15 cellular contexts compared by ENCODE assay signal in the genomic region with DNA sequence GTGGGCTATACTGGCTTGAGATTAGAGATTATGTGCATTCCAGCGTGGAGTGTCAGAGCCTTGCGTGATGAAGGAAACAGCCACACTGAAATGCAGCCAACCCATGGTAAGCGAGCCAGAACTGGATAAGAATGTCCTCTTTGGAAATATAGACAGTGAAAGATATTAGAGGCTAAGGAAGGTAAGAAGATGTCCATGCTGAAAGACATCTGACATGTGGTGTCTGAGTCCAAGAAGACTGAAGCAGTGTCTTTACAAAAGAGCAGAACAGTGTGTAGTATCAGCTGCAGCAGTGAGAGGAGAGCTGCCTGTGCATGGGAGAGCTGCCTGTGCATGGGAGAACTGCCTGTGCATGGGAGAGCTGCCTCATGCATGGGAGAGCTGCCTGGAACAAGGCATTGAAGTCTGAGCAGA.
A peak's percentile ranks its signal among the peaks of the same experiment; 100 is the strongest.
DNase-seq lines count a peak whose midpoint lies in the region; ATAC-seq, FAIRE-seq and TF ChIP-seq lines count a peak whose summit lies in the region.
"Had no signal": no experiment of that assay in that cellular context is flagged by ENCODE, and none has a peak within 500 bp of the region (broad histone marks: within the 10 kb centered on the region; RNA-seq: fewer than 3 reads in every experiment).

No MANE protein-coding gene starts in this region.

- no TSS peak for BruUV-seq in endothelial cell of umbilical vein (replicated peaks; lab: Mats Ljungman, UMichigan)

- H2AFZ ChIP-seq in endothelial cell of umbilical vein (ENCODE audit: low read depth, low read length) (peak overlapping the region; percentile 65), SK-N-SH (ENCODE audit: low read depth) (no peak overlapping the region)

- TF ChIP-seq EP300 in SK-N-SH (IDR thresholded peaks at IDR 0.05; ENCODE audit: borderline replicate concordance in 1 of 2, low read depth in 1 of 2, low read length in 1 of 2), result no peak

- TF ChIP-seq RAD21 in SK-N-SH (IDR thresholded peaks at IDR 0.05; ENCODE audit: low read length), result no peak

- FAIRE-seq in endothelial cell of umbilical vein (lab: Jason Lieb, UNC), result no peak

- no peaks in the 10 kb centered on the region for H3K9me1 ChIP-seq in endothelial cell of umbilical vein (replicated peaks; ENCODE audit: control insufficient read depth, extremely low read depth, insufficient read depth, low read length)

- H3K9me3 ChIP-seq in endothelial cell of umbilical vein (replicated peaks; ENCODE audit: control insufficient read depth, insufficient read depth, low read length), result no peaks in the 10 kb centered on the region
- H3K9me3 ChIP-seq in lung (ENCODE audit: control insufficient read depth in 2 of 2, insufficient read depth in 1 of 2, low read length in 1 of 2), result no peaks in the 10 kb centered on the region
- no peaks in the 10 kb centered on the region; the same call in 1 of the 2 replicates for H3K9me3 ChIP-seq in SK-N-SH

- peak; percentile 47 for ATAC-seq in lung (ENCODE audit: insufficient read depth, low FRiP score)
- ATAC-seq in GM21390 (IDR thresholded peaks at IDR 0.05; ENCODE audit: unreplicated experiment), result no peak

- CTCF ChIA-PET in endothelial cell of umbilical vein (lab: Charles Lee) (no interaction called here), SK-N-SH (lab: Yijun Ruan, JAX) (no interaction called here)

- POLR2A ChIA-PET in endothelial cell of umbilical vein (lab: Charles Lee), result no interaction called here
- POLR2A ChIA-PET in SK-N-SH (lab: Yijun Ruan, JAX), result no interaction called here

- H3K79me2 ChIP-seq in endothelial cell of umbilical vein (ENCODE audit: control insufficient read depth, insufficient read depth, low read length) (no peaks in the 10 kb centered on the region), SK-N-SH (ENCODE audit: insufficient read depth) (no peaks in the 10 kb centered on the region)

- H3K4me1 ChIP-seq in endothelial cell of umbilical vein (ENCODE audit: control insufficient read depth, extremely low read depth, insufficient read depth, low read length) (no peaks in the 10 kb centered on the region), lung (ENCODE audit: control insufficient read depth in 2 of 2, insufficient read depth in 2 of 2, low read length in 2 of 2) (no peaks in the 10 kb centered on the region), SK-N-SH (ENCODE audit: control insufficient read depth in 1 of 2, insufficient read depth in 2 of 2, low read depth in 1 of 2, low read length in 1 of 2) (no peaks in the 10 kb centered on the region)

- H3K9me2 ChIP-seq in SK-N-SH, result no peaks in the 10 kb centered on the region

- H3F3A ChIP-seq in SK-N-SH (replicated peaks; ENCODE audit: insufficient read depth), result no peaks in the 10 kb centered on the region

- dilution Hi-C loops in endothelial cell of umbilical vein (cut with MboI; ENCODE audit: extremely low pct_ligation_motif_present, low sequenced_read_pairs), result no loop called here

- no peak overlapping the region for H3K4me3 ChIP-seq in endothelial cell of umbilical vein (replicated peaks in 1 of 3; ENCODE audit: insufficient read depth in 1 of 3, low read depth in 1 of 3, low read length in 3 of 3)
- H3K4me3 ChIP-seq in lung, result no peak overlapping the region
- no peak overlapping the region for H3K4me3 ChIP-seq in SK-N-SH (ENCODE audit: low read depth in 2 of 2, low read length in 1 of 2)
- H3K4me3 ChIP-seq: SK-N-MC had no signal

- DNase-seq in AG08396 (ENCODE audit: low spot score), result peak; percentile 15
- peak; percentile 33 for DNase-seq in LHCN-M2 (ENCODE audit: low read depth)
- DNase-seq in endothelial cell of umbilical vein (ENCODE audit: low read depth, low spot score), result no peak
- no peak for DNase-seq in lung (ENCODE audit: low spot score)
- DNase-seq in NCI-H1417 (lab: John Stamatoyannopoulos, UW), result no peak
- no peak for DNase-seq in NCI-H1930 (lab: John Stamatoyannopoulos, UW)
- no peak for DNase-seq in SK-N-SH
- DNase-seq: ACHN; activated naive CD4-positive, alpha-beta T cell treated with Interleukin-2 at 50 U/mL for 16 hours; central memory CD4-positive, alpha-beta T cell; NCI-H345; occipital lobe; stimulated activated CD4-positive, alpha-beta T cell treated with anti-CD3 and anti-CD28 coated beads, Interleukin-12 subunit alpha, Interleukin-12 subunit beta, amount 100 ng/mL, for 4 hours had no signal

- 61 to 81% methylated on average over 3 of the region's 3 CpGs for WGBS in lung, 2 donors
- WGBS in SK-N-SH (ENCODE audit: low lambda C conversion rate), result 3% methylated on average over 3 of the region's 3 CpGs

- no peak for TF ChIP-seq POLR2A in endothelial cell of umbilical vein (IDR thresholded peaks at IDR 0.05; ENCODE audit: low read depth, low read length)

- intact Hi-C loops in endothelial cell of umbilical vein (cut with micrococcal nuclease), result no loop called here

- H3K9ac ChIP-seq in endothelial cell of umbilical vein (replicated peaks; ENCODE audit: extremely low read depth, insufficient read depth, low read length) (no peak overlapping the region), SK-N-SH (no peak overlapping the region)

- no peak overlapping the region for H3K27ac ChIP-seq in endothelial cell of umbilical vein (ENCODE audit: insufficient read depth, low read depth, low read length)
- H3K27ac ChIP-seq in lung (ENCODE audit: low read depth in 1 of 2, low read length in 1 of 2), result no peak overlapping the region
- no peak overlapping the region for H3K27ac ChIP-seq in SK-N-SH (ENCODE audit: low read depth in 2 of 2, low read length in 1 of 2)
- H3K27ac ChIP-seq: SK-N-MC had no signal

- H3K36me3 ChIP-seq in endothelial cell of umbilical vein (ENCODE audit: control insufficient read depth in 2 of 2, extremely low read depth in 1 of 2, insufficient read depth in 2 of 2, low read length in 2 of 2) (no peaks in the 10 kb centered on the region), lung (ENCODE audit: control insufficient read depth in 2 of 2, insufficient read depth in 2 of 2, low read length in 2 of 2) (no peaks in the 10 kb centered on the region), SK-N-SH (replicated peaks in 1 of 2; ENCODE audit: control insufficient read depth in 1 of 2, insufficient read depth in 2 of 2, low read length in 1 of 2) (no peaks in the 10 kb centered on the region)

- no peaks in the 10 kb centered on the region for H3K27me3 ChIP-seq in endothelial cell of umbilical vein (ENCODE audit: control insufficient read depth in 2 of 2, insufficient read depth in 2 of 2, low read length in 2 of 2)
- no peaks in the 10 kb centered on the region for H3K27me3 ChIP-seq in lung (ENCODE audit: control insufficient read depth, insufficient read depth)
- H3K27me3 ChIP-seq in SK-N-SH (ENCODE audit: insufficient read depth), result no peaks in the 10 kb centered on the region

- H4K20me1 ChIP-seq in endothelial cell of umbilical vein (replicated peaks; ENCODE audit: control insufficient read depth, extremely low read depth, insufficient read depth, low read length) (no peaks in the 10 kb centered on the region), SK-N-SH (ENCODE audit: insufficient read depth) (no peaks in the 10 kb centered on the region)

- H3K4me2 ChIP-seq in endothelial cell of umbilical vein (ENCODE audit: insufficient read depth, low read length) (no peak overlapping the region), SK-N-SH (no peak overlapping the region)

- TF ChIP-seq CTCF in endothelial cell of umbilical vein (IDR thresholded peaks at IDR 0.05; ENCODE audit: extremely low read depth in 1 of 2, insufficient read depth in 1 of 2, low read depth in 1 of 2, low read length in 2 of 2), result no peak
- no peak for TF ChIP-seq CTCF in lung (IDR thresholded peaks at IDR 0.05; ENCODE audit: control extremely low read depth, extremely low read depth)
- TF ChIP-seq CTCF in SK-N-SH (IDR thresholded peaks at IDR 0.05), result no peak

TF ChIP-seq in endothelial cell of umbilical vein, 7 proteins besides CTCF, POLR2A, EP300 and RAD21:
- no peak for TF ChIP-seq GATA2 (IDR thresholded peaks at IDR 0.05; ENCODE audit: insufficient read depth, insufficient read length, low read depth, low read length)
- TF ChIP-seq EZH2 (IDR thresholded peaks at IDR 0.05; ENCODE audit: borderline replicate concordance, low read depth, low read length, severe bottlenecking), result no peak
- TF ChIP-seq POLR2AphosphoS5 (IDR thresholded peaks at IDR 0.05; ENCODE audit: insufficient read depth, low read depth, low read length), result no peak
- no peak for TF ChIP-seq MYC (IDR thresholded peaks at IDR 0.05; ENCODE audit: low read depth, low read length)
- TF ChIP-seq FOS (IDR thresholded peaks at IDR 0.05; ENCODE audit: borderline replicate concordance, insufficient read depth, low read length), result no peak
- TF ChIP-seq, protein P1, sequence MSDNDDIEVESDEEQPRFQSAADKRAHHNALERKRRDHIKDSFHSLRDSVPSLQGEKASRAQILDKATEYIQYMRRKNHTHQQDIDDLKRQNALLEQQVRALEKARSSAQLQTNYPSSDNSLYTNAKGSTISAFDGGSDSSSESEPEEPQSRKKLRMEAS (IDR thresholded peaks at IDR 0.05; ENCODE audit: insufficient read depth, insufficient read length), result no peak
- TF ChIP-seq JUN (IDR thresholded peaks at IDR 0.05; ENCODE audit: borderline replicate concordance, insufficient read depth, insufficient read length, low read depth), result no peak

TF ChIP-seq in SK-N-SH, 30 proteins besides CTCF, POLR2A, EP300 and RAD21 (continues in another document):
- TF ChIP-seq GABPA (IDR thresholded peaks at IDR 0.05; ENCODE audit: low read depth), result no peak
- no peak for TF ChIP-seq YY1 (IDR thresholded peaks at IDR 0.05; ENCODE audit: low read depth)
- TF ChIP-seq, protein P2, sequence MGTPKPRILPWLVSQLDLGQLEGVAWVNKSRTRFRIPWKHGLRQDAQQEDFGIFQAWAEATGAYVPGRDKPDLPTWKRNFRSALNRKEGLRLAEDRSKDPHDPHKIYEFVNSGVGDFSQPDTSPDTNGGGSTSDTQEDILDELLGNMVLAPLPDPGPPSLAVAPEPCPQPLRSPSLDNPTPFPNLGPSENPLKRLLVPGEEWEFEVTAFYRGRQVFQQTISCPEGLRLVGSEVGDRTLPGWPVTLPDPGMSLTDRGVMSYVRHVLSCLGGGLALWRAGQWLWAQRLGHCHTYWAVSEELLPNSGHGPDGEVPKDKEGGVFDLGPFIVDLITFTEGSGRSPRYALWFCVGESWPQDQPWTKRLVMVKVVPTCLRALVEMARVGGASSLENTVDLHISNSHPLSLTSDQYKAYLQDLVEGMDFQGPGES (IDR thresholded peaks at IDR 0.05; ENCODE audit: low read depth, low read length), result no peak
- no peak for TF ChIP-seq TCF12 (IDR thresholded peaks at IDR 0.05)
- TF ChIP-seq RFX5 (IDR thresholded peaks at IDR 0.05; ENCODE audit: low read length), result no peak
- TF ChIP-seq, protein P3, sequence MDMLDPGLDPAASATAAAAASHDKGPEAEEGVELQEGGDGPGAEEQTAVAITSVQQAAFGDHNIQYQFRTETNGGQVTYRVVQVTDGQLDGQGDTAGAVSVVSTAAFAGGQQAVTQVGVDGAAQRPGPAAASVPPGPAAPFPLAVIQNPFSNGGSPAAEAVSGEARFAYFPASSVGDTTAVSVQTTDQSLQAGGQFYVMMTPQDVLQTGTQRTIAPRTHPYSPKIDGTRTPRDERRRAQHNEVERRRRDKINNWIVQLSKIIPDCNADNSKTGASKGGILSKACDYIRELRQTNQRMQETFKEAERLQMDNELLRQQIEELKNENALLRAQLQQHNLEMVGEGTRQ (IDR thresholded peaks at IDR 0.05; ENCODE audit: borderline replicate concordance, low read depth, low read length), result no peak
- TF ChIP-seq FOXJ3 (CRISPR knock-in tag; IDR thresholded peaks at IDR 0.05), result no peak
- no peak for TF ChIP-seq ELF1 (IDR thresholded peaks at IDR 0.05)

Comparison
In these comparisons a context has a peak if more than half of its experiments do, and no peak if none do; other contexts are left out.
1. DNase-seq: peak in AG08396 (single experiment) and LHCN-M2 (single experiment); none in endothelial cell of umbilical vein (single experiment), lung (single experiment), NCI-H1417 (0 of 3), NCI-H1930 (0 of 2) and SK-N-SH (single experiment).